In the genomic region with DNA sequence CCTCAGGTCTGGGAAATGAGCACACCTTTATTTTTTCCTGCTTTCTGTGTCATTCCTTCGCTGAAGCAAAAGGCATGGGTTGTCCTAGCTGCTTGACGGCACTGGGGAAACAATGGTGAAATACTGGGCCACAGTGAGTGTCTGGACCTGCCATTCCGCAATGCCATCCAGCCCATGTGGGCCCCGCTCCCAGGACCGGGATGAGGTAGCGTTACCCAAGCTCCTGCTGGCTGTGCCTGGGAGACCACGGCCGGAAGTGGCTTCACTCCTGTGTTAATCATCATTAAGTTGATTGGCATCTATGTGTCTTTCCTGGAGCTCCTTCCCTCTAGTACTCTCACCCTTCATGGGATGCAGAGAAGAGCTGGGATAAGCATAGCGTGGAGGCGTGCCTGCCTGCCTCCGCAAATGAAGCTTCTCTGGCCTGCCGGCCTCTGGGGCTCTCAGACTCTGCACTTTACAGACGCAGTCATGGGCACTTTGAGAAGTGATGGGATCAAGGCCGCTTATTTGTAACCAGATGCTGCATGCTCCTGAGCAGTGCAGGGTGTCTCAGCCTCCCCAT, we compare ENCODE assay signal across 21 cellular contexts. TPM values are rescaled to one million over a fixed set of nuclear protein-coding genes. Genes with fewer than 3 reads are reported as not detected.
DNase-seq lines count a peak whose midpoint lies in the region; ATAC-seq, FAIRE-seq and TF ChIP-seq lines count a peak whose summit lies in the region.
"Had no signal": no experiment of that assay in that cellular context is flagged by ENCODE, and none has a peak within 500 bp of the region (broad histone marks: within the 10 kb centered on the region; RNA-seq: fewer than 3 reads in every experiment).

No MANE protein-coding gene starts in this region.

- no peaks in the 10 kb centered on the region for H3K9me3 Mint-ChIP-seq in stimulated activated effector memory CD8-positive, alpha-beta T cell treated with anti-CD3 and anti-CD28 coated beads, Interleukin-12 subunit alpha, Interleukin-12 subunit beta, amount 100 ng/mL, for 72 hours
- H3K9me3 Mint-ChIP-seq in immature natural killer cell: no peaks in the 10 kb centered on the region
- H3K9me3 Mint-ChIP-seq: CD4-positive, alpha-beta T cell had no signal

- ATAC-seq in A549 (peak; percentile 7 to 17; a peak in 1 of 6 replicates), upper lobe of right lung (no peak)
- no peak for ATAC-seq in stimulated activated effector memory CD8-positive, alpha-beta T cell treated with anti-CD3 and anti-CD28 coated beads, Interleukin-12 subunit alpha, Interleukin-12 subunit beta, amount 100 ng/mL, for 72 hours
- ATAC-seq: GM23338 had no signal

- TF ChIP-seq RAD21 in A549 (conservative IDR thresholded peaks at IDR 0.05 in 1 of 2, IDR thresholded peaks at IDR 0.05 in 1 of 2): no peak

- H3K9me3 ChIP-seq in A549: no peaks in the 10 kb centered on the region
- H3K9me3 ChIP-seq in kidney (ENCODE audit: control insufficient read depth in 1 of 2, low read length in 2 of 2): no peaks in the 10 kb centered on the region
- H3K9me3 ChIP-seq in upper lobe of right lung: no peaks in the 10 kb centered on the region
- H3K9me3 ChIP-seq: Caco-2 had no signal

- no peak for FAIRE-seq in A549 (lab: Jason Lieb, UNC)
- FAIRE-seq in kidney (lab: Jason Lieb, UNC): no peak
- FAIRE-seq: A204.1, D721Med, GM12892, GM18507, H54 had no signal

- H3K36me3 ChIP-seq in kidney (ENCODE audit: control insufficient read depth in 1 of 2, insufficient read depth in 2 of 2, low read length in 2 of 2) (no peaks in the 10 kb centered on the region), upper lobe of right lung (no peaks in the 10 kb centered on the region)

- TF ChIP-seq POLR2A in A549 (IDR thresholded peaks at IDR 0.05; ENCODE audit: low read length): no peak

- no peak overlapping the region for H3K4me3 ChIP-seq in A549
- no peak overlapping the region for H3K4me3 ChIP-seq in kidney (ENCODE audit: low read length in 2 of 2)
- no peak overlapping the region for H3K4me3 ChIP-seq in upper lobe of right lung
- H3K4me3 ChIP-seq: GM23338 had no signal

- H3K4me1 Mint-ChIP-seq in stimulated activated effector memory CD8-positive, alpha-beta T cell treated with anti-CD3 and anti-CD28 coated beads, Interleukin-12 subunit alpha, Interleukin-12 subunit beta, amount 100 ng/mL, for 72 hours: no peaks in the 10 kb centered on the region
- no peaks in the 10 kb centered on the region for H3K4me1 Mint-ChIP-seq in immature natural killer cell

- TF ChIP-seq CTCF in A549 (IDR thresholded peaks at IDR 0.05) (no peak), kidney (IDR thresholded peaks at IDR 0.05; ENCODE audit: borderline replicate concordance, extremely low read depth, insufficient read depth) (no peak), upper lobe of right lung (IDR thresholded peaks at IDR 0.05) (no peak)

- no peak for TF ChIP-seq EP300 in A549 (IDR thresholded peaks at IDR 0.05)

- H3K27ac Mint-ChIP-seq in stimulated activated effector memory CD8-positive, alpha-beta T cell treated with anti-CD3 and anti-CD28 coated beads, Interleukin-12 subunit alpha, Interleukin-12 subunit beta, amount 100 ng/mL, for 72 hours: no peak overlapping the region
- H3K27ac Mint-ChIP-seq in immature natural killer cell: no peak overlapping the region
- H3K27ac Mint-ChIP-seq: CD4-positive, alpha-beta T cell; GM23338 had no signal

- no peaks in the 10 kb centered on the region for H3K36me3 Mint-ChIP-seq in stimulated activated effector memory CD8-positive, alpha-beta T cell treated with anti-CD3 and anti-CD28 coated beads, Interleukin-12 subunit alpha, Interleukin-12 subunit beta, amount 100 ng/mL, for 72 hours
- no peaks in the 10 kb centered on the region for H3K36me3 Mint-ChIP-seq in immature natural killer cell

- CTCF ChIA-PET in A549 (lab: Yijun Ruan, JAX): interaction anchor here (1.0 to 5.1 kb wide), 7 partner anchors 14 to 648 kb away, joined by 3 to 37 read pairs (median 3); partner anchors contain the start of gene SLC25A48

- H3K27me3 ChIP-seq in upper lobe of right lung: peaks cover 17% of the 10 kb centered on the region

- H3K4me3 Mint-ChIP-seq in stimulated activated effector memory CD8-positive, alpha-beta T cell treated with anti-CD3 and anti-CD28 coated beads, Interleukin-12 subunit alpha, Interleukin-12 subunit beta, amount 100 ng/mL, for 72 hours: no peak overlapping the region
- no peak overlapping the region for H3K4me3 Mint-ChIP-seq in immature natural killer cell
- H3K4me3 Mint-ChIP-seq: CD4-positive, alpha-beta T cell; GM23338 had no signal

- no peak for DNase-seq in A549 (ENCODE audit: low read depth in 1 of 2, low spot score in 1 of 2)
- DNase-seq in Daoy (ENCODE audit: low read depth): peak; percentile 21
- DNase-seq in kidney: peak; percentile 62
- peak; percentile 46 for DNase-seq in upper lobe of right lung
- no peak for DNase-seq in stimulated activated effector memory CD8-positive, alpha-beta T cell treated with anti-CD3 and anti-CD28 coated beads, Interleukin-12 subunit alpha, Interleukin-12 subunit beta, amount 100 ng/mL, for 72 hours (ENCODE audit: low spot score in 2 of 2)
- DNase-seq in immature natural killer cell: no peak
- DNase-seq: AML-193; Caco-2; CD4-positive, alpha-beta T cell; GDM1; HCEC 1CT had no signal

- peaks cover 0 to 7% (median 3%) of the 10 kb centered on the region in 3 donors for H3K27me3 Mint-ChIP-seq in immature natural killer cell (ENCODE audit: low read depth in 3 of 3)

- intact Hi-C loops in kidney (cut with DNase I) (no loop called here), upper lobe of right lung (cut with DNase I) (no loop called here)

- H3K4me2 ChIP-seq in A549: no peak overlapping the region
- H3K4me2 ChIP-seq: GM23338 had no signal

- H3K4me1 ChIP-seq in A549 (no peaks in the 10 kb centered on the region), kidney (ENCODE audit: control insufficient read depth in 1 of 2, insufficient read depth in 1 of 2, low read depth in 1 of 2, low read length in 2 of 2) (no peaks in the 10 kb centered on the region), upper lobe of right lung (no peaks in the 10 kb centered on the region)
- H3K4me1 ChIP-seq: Caco-2 had no signal

- H3K9ac ChIP-seq in kidney (ENCODE audit: low read length in 2 of 2): no peak overlapping the region

- 90% methylated on average over 14 of the region's 14 CpGs for WGBS in A549 (ENCODE audit: missing lambda C conversion rate)

- no peak overlapping the region for H3K27ac ChIP-seq in A549
- no peak overlapping the region for H3K27ac ChIP-seq in kidney (ENCODE audit: low read depth in 2 of 2, low read length in 2 of 2)
- H3K27ac ChIP-seq in upper lobe of right lung: no peak overlapping the region
- H3K27ac ChIP-seq: C4-2B, HL-60 had no signal

- POLR2A ChIA-PET in A549 (lab: Yijun Ruan, JAX): no interaction called here

TF ChIP-seq in A549, 52 proteins besides CTCF, POLR2A, EP300 and RAD21:
- TF ChIP-seq USF2 (IDR thresholded peaks at IDR 0.05): no peak
- no peak for TF ChIP-seq SREBF2 (IDR thresholded peaks at IDR 0.05)
- TF ChIP-seq GATA3 (IDR thresholded peaks at IDR 0.05; ENCODE audit: borderline replicate concordance): no peak

RNA-seq across cellular contexts. Expression of gene SMIM32, which starts 16.5 kb away (rescaled TPM):
- not detected in 2 replicates for polyA plus RNA-seq in A549 (2011; rRNA removed)
- polyA plus RNA-seq in A549 (2012; cell fraction: cytosol; rRNA removed): not detected in 2 replicates
- not detected in 2 replicates for polyA plus RNA-seq in A549 (2012; cell fraction: nucleus; rRNA removed)
- not detected in 3 replicates for polyA plus RNA-seq in A549 (2017; fragmentation: RNase III; extraction: RNeasy Plus Mini Kit Qiagen cat#74134 plus additional on column Dnase treatment)
- not detected in 2 replicates for polyA minus RNA-seq in A549 (2011; rRNA and poly(A)+ RNA removed)
- not detected in 2 replicates for total RNA-seq in Daoy (2014; rRNA removed; shearing (Covaris generic))
- total RNA-seq in kidney: 5.1 TPM
- 63.6 TPM for polyA plus RNA-seq in kidney (ENCODE audit: insufficient read depth, low read depth, low replicate concordance)
- total RNA-seq in upper lobe of right lung: not detected
- polyA plus RNA-seq in immature natural killer cell: not detected
- total RNA-seq: CD4-positive, alpha-beta T cell; HT1080 had no signal
- polyA plus RNA-seq: BJ had no signal

Comparison
In these comparisons a context has a peak if more than half of its experiments do, and no peak if none do; other contexts are left out.
1. ATAC-seq: peak in A549 (2 of 2); none in upper lobe of right lung (single experiment) and stimulated activated effector memory CD8-positive, alpha-beta T cell treated with anti-CD3 and anti-CD28 coated beads, Interleukin-12 subunit alpha, Interleukin-12 subunit beta, amount 100 ng/mL, for 72 hours (single experiment).
2. DNase-seq: peak in Daoy (single experiment), kidney (single experiment) and upper lobe of right lung (single experiment); none in A549 (0 of 2), stimulated activated effector memory CD8-positive, alpha-beta T cell treated with anti-CD3 and anti-CD28 coated beads, Interleukin-12 subunit alpha, Interleukin-12 subunit beta, amount 100 ng/mL, for 72 hours (0 of 2) and immature natural killer cell (0 of 3).